In genomic region chr1:114345930-114346479, GRCh38 we compare ENCODE assay signal across 8 cellular contexts.
DNase-seq lines count a peak whose midpoint lies in the region; ATAC-seq, FAIRE-seq and TF ChIP-seq lines count a peak whose summit lies in the region.

No MANE protein-coding gene starts in this region.

- FAIRE-seq in GM12891 (lab: Jason Lieb, UNC) (no peak), D721Med (lab: Jason Lieb, UNC) (no peak)

- H3K4me1 ChIP-seq in neutrophil (ENCODE audit: control insufficient read depth in 1 of 2, insufficient read depth in 1 of 2, low read depth in 1 of 2, low read length in 1 of 2): peaks cover 11% of the 10 kb centered on the region in 2 experiments

- no peak for TF ChIP-seq POLR2A in GM12891 (IDR thresholded peaks at IDR 0.05; ENCODE audit: low read depth, low read length)

- peak overlapping the region; percentile 51 for H3K4me3 ChIP-seq in AG09309 (ENCODE audit: control insufficient read depth, low read depth, low read length)
- peak overlapping the region; percentile 60 for H3K4me3 ChIP-seq in fibroblast of the aortic adventitia (ENCODE audit: low read depth, low read length)
- H3K4me3 ChIP-seq in neutrophil (ENCODE audit: low read depth in 1 of 2, low read length in 1 of 2): peak overlapping the region; percentile 46 to 47

- ATAC-seq in GM19035 (IDR thresholded peaks at IDR 0.05; ENCODE audit: unreplicated experiment) (peak; percentile 38), HG03196 (IDR thresholded peaks at IDR 0.05; ENCODE audit: unreplicated experiment) (peak; percentile 18)

- peaks cover 19% of the 10 kb centered on the region for H3K27me3 ChIP-seq in neutrophil

- no peak for TF ChIP-seq CTCF in AG09309 (IDR thresholded peaks at IDR 0.05; ENCODE audit: control insufficient read depth, insufficient read depth, low read depth, low read length, missing control alignments)
- TF ChIP-seq CTCF in VCaP (conservative IDR thresholded peaks at IDR 0.05): no peak
- TF ChIP-seq CTCF in fibroblast of the aortic adventitia (IDR thresholded peaks at IDR 0.05; ENCODE audit: insufficient read depth, low read length): no peak
- no peak for TF ChIP-seq CTCF in neutrophil (IDR thresholded peaks at IDR 0.05)
- no peak for TF ChIP-seq CTCF in D721Med (IDR thresholded peaks at IDR 0.05; ENCODE audit: insufficient read depth, missing control alignments)

- H3K36me3 ChIP-seq in neutrophil: no peaks in the 10 kb centered on the region

- H3K27ac ChIP-seq in VCaP (peak overlapping the region; percentile 71), neutrophil (no peak overlapping the region)

- DNase-seq in AG09309 (ENCODE audit: low read depth) (no peak), fibroblast of the aortic adventitia (ENCODE audit: low read depth) (peak; percentile 11), GM12891 (ENCODE audit: insufficient read length, low spot score) (no peak), D721Med (ENCODE audit: insufficient read length, low spot score) (no peak)

- no peaks in the 10 kb centered on the region for H3K9me3 ChIP-seq in neutrophil

TF ChIP-seq in GM12891, 5 proteins besides CTCF, POLR2A, EP300 and RAD21:
- TF ChIP-seq POLR2AphosphoS5 (IDR thresholded peaks at IDR 0.05; ENCODE audit: low read depth, low read length) (no peak), SPI1 (IDR thresholded peaks at IDR 0.05; ENCODE audit: low read depth, low read length) (no peak), PAX5 (IDR thresholded peaks at IDR 0.05; ENCODE audit: insufficient read depth, low read length, severe bottlenecking) (no peak), TAF1 (IDR thresholded peaks at IDR 0.05; ENCODE audit: low read depth, low read length) (no peak), POU2F2 (IDR thresholded peaks at IDR 0.05; ENCODE audit: low read depth, low read length) (no peak)
